ENCODE assay signal across 8 cellular contexts in the genomic region with DNA sequence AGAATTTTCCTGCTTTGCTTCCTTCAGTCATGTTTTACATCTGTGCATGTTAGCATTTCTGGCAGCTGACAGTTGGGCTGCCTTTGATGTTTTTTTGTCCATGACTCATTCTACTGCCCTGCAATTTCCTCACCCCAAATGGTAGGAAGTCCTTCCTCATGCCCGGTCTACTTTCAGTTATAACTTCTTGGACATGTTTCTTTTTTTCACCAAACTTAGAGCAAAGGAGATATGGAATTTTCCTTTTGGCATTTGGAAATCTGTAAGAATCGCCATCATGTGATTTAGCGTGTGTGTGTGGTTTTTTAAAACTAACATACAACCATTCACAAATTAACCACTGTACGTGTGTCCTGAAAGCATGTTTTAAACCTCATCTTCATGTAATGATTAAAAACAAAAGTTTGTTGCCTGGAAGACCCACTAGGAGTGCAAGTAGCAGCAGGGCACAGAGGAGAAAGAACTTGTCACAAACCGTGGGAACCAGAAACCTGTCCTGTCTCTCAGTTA.
DNase-seq lines count a peak whose midpoint lies in the region; ATAC-seq and TF ChIP-seq lines count a peak whose summit lies in the region.

No MANE protein-coding gene starts in this region.

- no peaks in the 10 kb centered on the region for H3K9me3 Mint-ChIP-seq in activated CD8-positive, alpha-beta T cell treated with anti-CD3 and anti-CD28 coated beads for 36 hours

- POLR2A ChIA-PET in activated CD8-positive, alpha-beta T cell treated with anti-CD3 and anti-CD28 coated beads for 36 hours (lab: Charles Lee), result no interaction called here

- H3K4me1 Mint-ChIP-seq in activated CD8-positive, alpha-beta T cell treated with anti-CD3 and anti-CD28 coated beads for 36 hours (ENCODE audit: low read depth), result peaks cover 10% of the 10 kb centered on the region

- H3K4me3 Mint-ChIP-seq in activated CD8-positive, alpha-beta T cell treated with anti-CD3 and anti-CD28 coated beads for 36 hours, result peak overlapping the region; percentile 14

- no peak for TF ChIP-seq CTCF in activated CD8-positive, alpha-beta T cell treated with anti-CD3 and anti-CD28 coated beads for 36 hours (IDR thresholded peaks at IDR 0.05)

- intact Hi-C loops in activated CD8-positive, alpha-beta T cell treated with anti-CD3 and anti-CD28 coated beads for 36 hours (cut with micrococcal nuclease), result no loop called here

- ATAC-seq in HG02973 (IDR thresholded peaks at IDR 0.05; ENCODE audit: unreplicated experiment), result peak; percentile 75
- peak; percentile 70 for ATAC-seq in activated CD8-positive, alpha-beta T cell treated with anti-CD3 and anti-CD28 coated beads for 36 hours
- no peak for ATAC-seq in HG03045 (IDR thresholded peaks at IDR 0.05; ENCODE audit: unreplicated experiment)

- no peaks in the 10 kb centered on the region for H3K27me3 Mint-ChIP-seq in activated CD8-positive, alpha-beta T cell treated with anti-CD3 and anti-CD28 coated beads for 36 hours

- peak overlapping the region; percentile 6 for H3K27ac Mint-ChIP-seq in activated CD8-positive, alpha-beta T cell treated with anti-CD3 and anti-CD28 coated beads for 36 hours

- DNase-seq in DMS 273 (lab: John Stamatoyannopoulos, UW; ENCODE audit: unreplicated experiment) (peak; percentile 3), DMS 273 treated with DMSO at 0.1 percent for 48 hours (lab: John Stamatoyannopoulos, UW) (no peak), renal cortical epithelial cell (ENCODE audit: low read depth) (peak; percentile 88), SKM-1 (lab: John Stamatoyannopoulos, UW; ENCODE audit: unreplicated experiment) (no peak)
- peak; percentile 20 for DNase-seq in activated CD8-positive, alpha-beta T cell treated with anti-CD3 and anti-CD28 coated beads for 36 hours
- DNase-seq in effector CD4-positive, alpha-beta T cell, result no peak

- CTCF ChIA-PET in activated CD8-positive, alpha-beta T cell treated with anti-CD3 and anti-CD28 coated beads for 36 hours (lab: Charles Lee), result no interaction called here

- H3K36me3 Mint-ChIP-seq in activated CD8-positive, alpha-beta T cell treated with anti-CD3 and anti-CD28 coated beads for 36 hours (ENCODE audit: low read depth), result no peaks in the 10 kb centered on the region

Comparison
In these comparisons a context has a peak if more than half of its experiments do, and no peak if none do; other contexts are left out.
1. DNase-seq: peak in DMS 273 (single experiment), activated CD8-positive, alpha-beta T cell treated with anti-CD3 and anti-CD28 coated beads for 36 hours (single experiment) and renal cortical epithelial cell (single experiment); none in DMS 273 treated with DMSO at 0.1 percent for 48 hours (single experiment), effector CD4-positive, alpha-beta T cell (single experiment) and SKM-1 (single experiment).